Comparison of ENCODE assay signal across 8 cellular contexts in genomic region chr1:205211839-205212241, GRCh38. TPM values are rescaled to one million over a fixed set of nuclear protein-coding genes. Genes with fewer than 3 reads are reported as not detected.
DNase-seq lines count a peak whose midpoint lies in the region; ATAC-seq and TF ChIP-seq lines count a peak whose summit lies in the region.

No MANE protein-coding gene starts in this region.

- H3K4me3 ChIP-seq in ACC112 (ENCODE audit: low read depth, low read length) (peak overlapping the region; percentile 94), HUES6 (ENCODE audit: low read depth, low read length) (peak overlapping the region; percentile 94), body of pancreas (peak overlapping the region in 1 of 2 donors; percentile 95), mucosa of descending colon (no peak overlapping the region)

- DNase-seq in body of pancreas (no peak), mucosa of descending colon (no peak), NK-92 (lab: John Stamatoyannopoulos, UW; ENCODE audit: unreplicated experiment) (no peak), NCI-H748 treated with DMSO at 0.1 percent for 48 hours (lab: John Stamatoyannopoulos, UW) (no peak), DMS153 (lab: John Stamatoyannopoulos, UW) (no peak)

- H3K27me3 ChIP-seq in ACC112 (ENCODE audit: insufficient read depth, low read length) (no peaks in the 10 kb centered on the region), HUES6 (ENCODE audit: control insufficient read depth, insufficient read depth, low read length) (no peaks in the 10 kb centered on the region), body of pancreas (no peaks in the 10 kb centered on the region)

- H3K4me1 ChIP-seq in ACC112 (ENCODE audit: control insufficient read depth, insufficient read depth, low read length, unreplicated experiment) (peaks cover 16% of the 10 kb centered on the region), HUES6 (ENCODE audit: control insufficient read depth, insufficient read depth, low read length) (no peaks in the 10 kb centered on the region), body of pancreas (peaks cover 12% of the 10 kb centered on the region), mucosa of descending colon (ENCODE audit: low read depth) (peaks cover 3% of the 10 kb centered on the region)

- peak overlapping the region; percentile 62 for H3K9ac ChIP-seq in HUES6 (ENCODE audit: low read length)

- no peak for TF ChIP-seq POLR2A in body of pancreas (IDR thresholded peaks at IDR 0.05)

- peaks cover 31% of the 10 kb centered on the region for H3K79me2 ChIP-seq in ACC112 (ENCODE audit: control insufficient read depth, insufficient read depth, low read length, unreplicated experiment)

- intact Hi-C loops in body of pancreas (cut with DNase I) = no loop called here
- intact Hi-C loops in mucosa of descending colon (cut with DNase I, micrococcal nuclease) = no loop called here

- H3K36me3 ChIP-seq in ACC112 (ENCODE audit: insufficient read depth, low read length) (no peaks in the 10 kb centered on the region), HUES6 (ENCODE audit: control insufficient read depth, insufficient read depth, low read length) (no peaks in the 10 kb centered on the region), body of pancreas (replicated peaks in 1 of 2; ENCODE audit: insufficient read depth in 1 of 2, low read depth in 2 of 2) (no peaks in the 10 kb centered on the region), mucosa of descending colon (ENCODE audit: low read depth) (no peaks in the 10 kb centered on the region)

- H2AFZ ChIP-seq in ACC112 (ENCODE audit: low read length, unreplicated experiment) = peak overlapping the region; percentile 99

- ATAC-seq in GM19372 (IDR thresholded peaks at IDR 0.05; ENCODE audit: low read depth, unreplicated experiment) (peak; percentile 12), body of pancreas (no peak), mucosa of descending colon (peak; percentile 2)

- H3K9me3 ChIP-seq in HUES6 (ENCODE audit: control insufficient read depth, insufficient read depth, low read depth, low read length) (no peaks in the 10 kb centered on the region), body of pancreas (no peaks in the 10 kb centered on the region), mucosa of descending colon (no peaks in the 10 kb centered on the region)

- no peak for TF ChIP-seq CTCF in body of pancreas (IDR thresholded peaks at IDR 0.05)
- TF ChIP-seq CTCF in mucosa of descending colon (IDR thresholded peaks at IDR 0.05) = no peak

- peak overlapping the region; percentile 11; the same call in 1 of the 2 replicates for H3K27ac ChIP-seq in ACC112 (ENCODE audit: low read depth, low read length)
- H3K27ac ChIP-seq in HUES6 (ENCODE audit: low read depth, low read length) = no peak overlapping the region
- H3K27ac ChIP-seq in body of pancreas = peak overlapping the region; percentile 80 to 94 (median 88)

- 31 to 33% methylated on average over 11 of the region's 11 CpGs for WGBS in body of pancreas, 2 donors

RNA-seq across cellular contexts. Expression of gene DSTYK, which starts 0.3 kb away (rescaled TPM):
- total RNA-seq in body of pancreas = 1 to 10 TPM; 6.5 to 8.6 TPM
- total RNA-seq in mucosa of descending colon = 10 to 100 TPM in 1 of 3 donors, 1 to 10 TPM in 2; 5.3 to 13.9 (median 5.8) TPM

RNA-seq across cellular contexts. Expression of gene TMCC2, which starts 15.9 kb away (rescaled TPM):
- total RNA-seq in body of pancreas = 1 to 10 TPM; 1.3 to 1.6 TPM
- total RNA-seq in mucosa of descending colon = 1 to 10 TPM in 1 of 3 donors, under 1 TPM in 2; 0.27 to 5.1 (median 0.29) TPM
